Comparison of ENCODE assay signal across 28 cellular contexts in the genomic region with DNA sequence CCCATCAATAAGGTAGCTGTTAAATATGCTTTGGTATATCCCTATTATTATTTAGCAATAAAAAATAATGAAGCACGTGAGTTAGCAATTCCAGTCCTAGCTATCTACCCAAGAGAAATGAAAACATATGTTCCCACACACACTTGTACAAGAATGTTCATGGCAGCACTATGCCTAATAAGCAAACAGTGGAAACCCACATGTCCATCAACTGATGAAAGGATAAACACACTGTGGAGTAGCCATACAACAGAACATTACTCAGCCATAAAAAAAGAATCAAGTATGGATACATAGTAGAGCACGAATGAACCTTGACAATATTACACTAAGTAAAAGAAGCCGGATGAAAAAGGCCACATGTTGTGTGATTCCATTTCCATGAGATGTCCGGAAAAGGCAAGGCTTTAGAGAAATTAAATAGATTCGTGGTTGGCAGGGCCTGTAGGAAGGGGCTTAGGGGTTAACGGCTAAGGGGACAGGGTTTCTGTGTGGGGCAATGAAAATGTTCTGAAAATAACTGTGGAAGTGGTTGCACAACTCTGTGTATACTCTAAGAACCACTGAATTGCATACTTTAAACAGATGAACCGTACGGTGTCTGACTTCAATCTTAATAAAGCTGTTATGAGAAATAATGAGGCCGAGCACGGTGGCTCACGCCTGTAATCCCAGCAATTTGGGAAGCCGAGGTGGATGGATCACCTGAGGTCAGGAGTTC. TPM values are rescaled to one million over a fixed set of nuclear protein-coding genes. Genes with fewer than 3 reads are reported as not detected.
DNase-seq lines count a peak whose midpoint lies in the region; TF ChIP-seq lines count a peak whose summit lies in the region.
"Had no signal": no experiment of that assay in that cellular context is flagged by ENCODE, and none has a peak within 500 bp of the region (broad histone marks: within the 10 kb centered on the region; RNA-seq: fewer than 3 reads in every experiment).

No MANE protein-coding gene starts in this region.

- H3K27me3 Mint-ChIP-seq in nephron (ENCODE audit: low read depth): peaks cover 5% of the 10 kb centered on the region
- no peaks in the 10 kb centered on the region for H3K27me3 Mint-ChIP-seq in activated CD4-positive, alpha-beta T cell treated with anti-CD3 and anti-CD28 coated beads, Interleukin-2, amount 10 ng/mL, durations not matched to agents 24 days and 14 days
- H3K27me3 Mint-ChIP-seq: activated naive CD4-positive, alpha-beta T cell treated with anti-CD3 and anti-CD28 coated beads, Interleukin-2, amount 50 U/mL, for 24 hours; activated T-helper 17 cell treated with anti-CD3 and anti-CD28 coated beads, Interleukin-2, amount 50 U/mL, for 72 hours had no signal

- no peak overlapping the region for H3K9ac ChIP-seq in Karpas-422 (ENCODE audit: low read length)
- H3K9ac ChIP-seq: BLaER1 had no signal

- H3K4me3 ChIP-seq in BJ (ENCODE audit: low read depth, low read length): no peak overlapping the region
- H3K4me3 ChIP-seq in astrocyte of the cerebellum (ENCODE audit: low read depth, low read length): no peak overlapping the region
- H3K4me3 ChIP-seq in Karpas-422 (ENCODE audit: low read length): no peak overlapping the region
- H3K4me3 ChIP-seq: A549, ascending aorta, BLaER1, dorsolateral prefrontal cortex, HAP-1, heart left ventricle, skin epidermis had no signal

- in situ Hi-C loops in astrocyte of the cerebellum (cut with HindIII; ENCODE audit: low sequenced_read_pairs): no loop called here

- DNase-seq in BJ (ENCODE audit: low read depth) (peak; percentile 21), MV-4-11 (lab: John Stamatoyannopoulos, UW) (peak; percentile 98), astrocyte of the cerebellum (ENCODE audit: low read depth) (peak; percentile 11), Karpas-422 (no peak), NCI-H1436 (lab: John Stamatoyannopoulos, UW) (no peak), NCI-H774 (lab: John Stamatoyannopoulos, UW) (no peak)
- DNase-seq in activated CD4-positive, alpha-beta T cell treated with anti-CD3 and anti-CD28 coated beads, Interleukin-2, amount 10 ng/mL, durations not matched to agents 24 days and 14 days: no peak
- DNase-seq: central memory CD4-positive, alpha-beta T cell; dorsolateral prefrontal cortex; heart left ventricle; IMR-90; left cardiac atrium; NCI-H146; NK-92 treated with Interleukin-12 subunit alpha and Interleukin-12 subunit beta, amount 100 ng/mL, for 24 hours; stimulated activated CD4-positive, alpha-beta T cell treated with anti-CD3 and anti-CD28 coated beads, Interleukin-1b, Interleukin-23, amount 100 ng/mL, for 48 hours; substantia nigra had no signal

- H3K4me2 ChIP-seq in Karpas-422 (ENCODE audit: low read depth, low read length, poor library complexity, severe bottlenecking): no peak overlapping the region
- H3K4me2 ChIP-seq: A549, BLaER1 had no signal

- POLR2A ChIA-PET in BJ (lab: Charles Lee): no interaction called here

- no peaks in the 10 kb centered on the region for H3K36me3 ChIP-seq in BJ (ENCODE audit: control insufficient read depth, insufficient read depth, low read length)
- H3K36me3 ChIP-seq in Karpas-422 (ENCODE audit: insufficient read depth, low read length): no peaks in the 10 kb centered on the region
- H3K36me3 ChIP-seq: ascending aorta, BLaER1, HAP-1, heart left ventricle had no signal

- intact Hi-C loops in activated CD4-positive, alpha-beta T cell treated with anti-CD3 and anti-CD28 coated beads, Interleukin-2, amount 10 ng/mL, durations not matched to agents 24 days and 14 days (cut with micrococcal nuclease): no loop called here

- TF ChIP-seq CTCF in BJ (IDR thresholded peaks at IDR 0.05; ENCODE audit: insufficient read depth, low read depth, low read length) (no peak), astrocyte of the cerebellum (IDR thresholded peaks at IDR 0.05; ENCODE audit: low read depth, low read length, missing control alignments) (no peak), nephron (IDR thresholded peaks at IDR 0.05; ENCODE audit: unreplicated experiment in 3 of 3) (no peak)

- H3K4me1 Mint-ChIP-seq in nephron: peaks cover 43% of the 10 kb centered on the region
- H3K4me1 Mint-ChIP-seq in activated CD4-positive, alpha-beta T cell treated with anti-CD3 and anti-CD28 coated beads, Interleukin-2, amount 10 ng/mL, durations not matched to agents 24 days and 14 days: no peaks in the 10 kb centered on the region
- H3K4me1 Mint-ChIP-seq: activated naive CD4-positive, alpha-beta T cell treated with anti-CD3 and anti-CD28 coated beads, Interleukin-2, amount 50 U/mL, for 24 hours; activated T-helper 17 cell treated with anti-CD3 and anti-CD28 coated beads, Interleukin-2, amount 50 U/mL, for 72 hours; memory B cell had no signal

- peak overlapping the region; percentile 10 to 67 (median 49) for H3K27ac Mint-ChIP-seq in nephron
- H3K27ac Mint-ChIP-seq in activated CD4-positive, alpha-beta T cell treated with anti-CD3 and anti-CD28 coated beads, Interleukin-2, amount 10 ng/mL, durations not matched to agents 24 days and 14 days: no peak overlapping the region
- H3K27ac Mint-ChIP-seq: activated naive CD4-positive, alpha-beta T cell treated with anti-CD3 and anti-CD28 coated beads, Interleukin-2, amount 50 U/mL, for 24 hours; activated T-helper 17 cell treated with anti-CD3 and anti-CD28 coated beads, Interleukin-2, amount 50 U/mL, for 72 hours; memory B cell had no signal

- H3K27me3 ChIP-seq in BJ (ENCODE audit: control insufficient read depth, insufficient read depth, low read length) (no peaks in the 10 kb centered on the region), Karpas-422 (ENCODE audit: low read length) (no peaks in the 10 kb centered on the region)
- H3K27me3 ChIP-seq: ascending aorta, BLaER1, dorsolateral prefrontal cortex, heart left ventricle had no signal

- no peak overlapping the region for H2AFZ ChIP-seq in Karpas-422 (ENCODE audit: low read length)

- H3K79me2 ChIP-seq in Karpas-422 (ENCODE audit: low read length): no peaks in the 10 kb centered on the region

- H4K20me1 ChIP-seq in Karpas-422 (ENCODE audit: insufficient read depth, low read depth, low read length): no peaks in the 10 kb centered on the region
- H4K20me1 ChIP-seq: BLaER1 had no signal

- H3K9me3 Mint-ChIP-seq in nephron: no peaks in the 10 kb centered on the region
- H3K9me3 Mint-ChIP-seq in activated CD4-positive, alpha-beta T cell treated with anti-CD3 and anti-CD28 coated beads, Interleukin-2, amount 10 ng/mL, durations not matched to agents 24 days and 14 days: no peaks in the 10 kb centered on the region
- H3K9me3 Mint-ChIP-seq: activated naive CD4-positive, alpha-beta T cell treated with anti-CD3 and anti-CD28 coated beads, Interleukin-2, amount 50 U/mL, for 24 hours; activated T-helper 17 cell treated with anti-CD3 and anti-CD28 coated beads, Interleukin-2, amount 50 U/mL, for 72 hours; memory B cell; WTC11 had no signal

- CTCF ChIA-PET in BJ (lab: Yijun Ruan, JAX): no interaction called here

- no peaks in the 10 kb centered on the region for H3K9me3 ChIP-seq in Karpas-422 (ENCODE audit: low read length)
- H3K9me3 ChIP-seq: ascending aorta, BLaER1, HAP-1, heart left ventricle had no signal

- H3K4me1 ChIP-seq in Karpas-422 (ENCODE audit: low read length): no peaks in the 10 kb centered on the region
- H3K4me1 ChIP-seq: A549, HAP-1 had no signal

- H3K4me3 Mint-ChIP-seq in nephron: no peak overlapping the region
- H3K4me3 Mint-ChIP-seq in activated CD4-positive, alpha-beta T cell treated with anti-CD3 and anti-CD28 coated beads, Interleukin-2, amount 10 ng/mL, durations not matched to agents 24 days and 14 days: no peak overlapping the region
- H3K4me3 Mint-ChIP-seq: activated naive CD4-positive, alpha-beta T cell treated with anti-CD3 and anti-CD28 coated beads, Interleukin-2, amount 50 U/mL, for 24 hours; activated T-helper 17 cell treated with anti-CD3 and anti-CD28 coated beads, Interleukin-2, amount 50 U/mL, for 72 hours; memory B cell; WTC11 had no signal

- H3K27ac ChIP-seq in Karpas-422 (ENCODE audit: low read length): no peak overlapping the region
- H3K27ac ChIP-seq: A549, ascending aorta, BLaER1, dorsolateral prefrontal cortex, heart left ventricle, skin epidermis had no signal

- H3K9me2 ChIP-seq in Karpas-422 (replicated peaks; ENCODE audit: insufficient read depth, low read length): no peaks in the 10 kb centered on the region

- H3K36me3 Mint-ChIP-seq in nephron (ENCODE audit: low read depth): no peaks in the 10 kb centered on the region
- no peaks in the 10 kb centered on the region for H3K36me3 Mint-ChIP-seq in activated CD4-positive, alpha-beta T cell treated with anti-CD3 and anti-CD28 coated beads, Interleukin-2, amount 10 ng/mL, durations not matched to agents 24 days and 14 days (ENCODE audit: low read depth)
- H3K36me3 Mint-ChIP-seq: activated naive CD4-positive, alpha-beta T cell treated with anti-CD3 and anti-CD28 coated beads, Interleukin-2, amount 50 U/mL, for 24 hours; memory B cell; WTC11 had no signal

RNA-seq across cellular contexts. Expression of a gene that starts 51.4 kb away (rescaled TPM):
- polyA plus RNA-seq in BJ (2011; rRNA removed): not detected in 2 replicates
- polyA minus RNA-seq in BJ (2011; rRNA and poly(A)+ RNA removed): not detected in 2 replicates
- total RNA-seq in activated CD4-positive, alpha-beta T cell treated with anti-CD3 and anti-CD28 coated beads, Interleukin-2, amount 10 ng/mL, durations not matched to agents 24 days and 14 days: 0.07 and 0.09 TPM in 2 replicates
- 5.7 and 7.6 TPM in 2 replicates for total RNA-seq in Karpas-422 (2014; rRNA removed; shearing (Covaris generic); ENCODE audit: low replicate concordance)
- total RNA-seq: IMR-90, M059J, NCI-H460 had no signal
- polyA plus RNA-seq: A549, IMR-90 had no signal

Comparison
In these comparisons a context has a peak if more than half of its experiments do, and no peak if none do; other contexts are left out.
1. DNase-seq: peak in BJ (single experiment), MV-4-11 (single experiment) and astrocyte of the cerebellum (single experiment); none in activated CD4-positive, alpha-beta T cell treated with anti-CD3 and anti-CD28 coated beads, Interleukin-2, amount 10 ng/mL, durations not matched to agents 24 days and 14 days (single experiment), Karpas-422 (single experiment), NCI-H1436 (single experiment) and NCI-H774 (single experiment).